ENCODE assay signal across 26 cellular contexts in the genomic region with DNA sequence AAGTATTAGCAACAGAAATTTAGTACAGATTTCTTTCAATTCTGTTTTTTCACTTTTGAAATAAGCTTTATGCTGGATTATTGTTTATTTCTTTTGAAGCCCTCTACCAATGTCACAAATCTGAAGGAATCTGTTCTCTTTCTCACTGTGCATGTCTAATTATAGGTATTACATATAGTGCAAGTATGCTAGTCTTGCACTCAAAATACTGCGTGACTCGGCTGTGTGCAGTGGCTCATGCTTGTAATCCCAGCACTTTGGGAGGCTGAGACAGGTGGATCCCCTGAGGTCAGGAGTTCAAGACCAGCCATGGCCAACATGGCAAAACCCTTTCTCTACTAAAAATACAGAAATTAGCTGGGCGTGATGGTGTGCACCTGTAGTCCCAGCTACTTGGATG.
"Had no signal": no experiment of that assay in that cellular context is flagged by ENCODE, and none has a peak within 500 bp of the region (broad histone marks: within the 10 kb centered on the region; RNA-seq: fewer than 3 reads in every experiment).

No MANE protein-coding gene starts in this region.

- DNase-seq: hippocampal formation; immature natural killer cell; islet precursor cell; left cardiac atrium; mesendoderm; midbrain; mucosa of descending colon; naive thymus-derived CD8-positive, alpha-beta T cell; nucleus accumbens; pancreas; posterior cingulate gyrus; retina; right cardiac atrium; small intestine; spleen; stimulated activated CD4-positive, alpha-beta T cell treated with anti-CD3 and anti-CD28 coated beads, Interleukin-4, amount 100 ng/mL, for 24 hours; stimulated activated naive CD4-positive, alpha-beta T cell; uterus had no signal

- H3K27me3 Mint-ChIP-seq: stimulated activated naive CD8-positive, alpha-beta T cell treated with anti-CD3 and anti-CD28 coated beads, Interleukin-15, Interleukin-2, amounts not matched to agents 100 ng/mL and 50 ng/mL, for 24 hours had no signal

- H3K9me3 ChIP-seq: mucosa of descending colon, pancreas, prostate gland, spleen, tibial nerve, uterus had no signal

- H3K27ac ChIP-seq: pancreas, prostate gland, spleen, tibial nerve, uterus had no signal

- H3K9me3 Mint-ChIP-seq: nephron; stimulated activated naive CD8-positive, alpha-beta T cell treated with anti-CD3 and anti-CD28 coated beads, Interleukin-15, Interleukin-2, amounts not matched to agents 100 ng/mL and 50 ng/mL, for 24 hours; type B pancreatic cell had no signal

- H3K4me1 ChIP-seq: pancreas, prostate gland, spleen, tibial nerve, uterus had no signal

- H3K27ac Mint-ChIP-seq: immature natural killer cell; naive thymus-derived CD8-positive, alpha-beta T cell; nephron; stimulated activated effector memory CD8-positive, alpha-beta T cell treated with anti-CD3 and anti-CD28 coated beads, Interleukin-12 subunit alpha, Interleukin-12 subunit beta, amount 100 ng/mL, for 72 hours; stimulated activated naive CD8-positive, alpha-beta T cell treated with anti-CD3 and anti-CD28 coated beads, Interleukin-15, Interleukin-2, amounts not matched to agents 100 ng/mL and 50 ng/mL, for 24 hours; type B pancreatic cell had no signal

- H3K27me3 ChIP-seq: pancreas, spleen, tibial nerve, uterus had no signal

- H3K4me3 Mint-ChIP-seq: immature natural killer cell; naive thymus-derived CD8-positive, alpha-beta T cell; nephron; neural crest cell; stimulated activated effector memory CD8-positive, alpha-beta T cell treated with anti-CD3 and anti-CD28 coated beads, Interleukin-12 subunit alpha, Interleukin-12 subunit beta, amount 100 ng/mL, for 72 hours; stimulated activated naive CD8-positive, alpha-beta T cell treated with anti-CD3 and anti-CD28 coated beads, Interleukin-15, Interleukin-2, amounts not matched to agents 100 ng/mL and 50 ng/mL, for 24 hours; type B pancreatic cell had no signal

- H3K36me3 ChIP-seq: pancreas, prostate gland, spleen, tibial nerve, uterus had no signal

- H3K36me3 Mint-ChIP-seq: immature natural killer cell; naive thymus-derived CD8-positive, alpha-beta T cell; stimulated activated effector memory CD8-positive, alpha-beta T cell treated with anti-CD3 and anti-CD28 coated beads, Interleukin-12 subunit alpha, Interleukin-12 subunit beta, amount 100 ng/mL, for 72 hours; type B pancreatic cell had no signal

- FAIRE-seq: pancreas, small intestine had no signal

- H3K4me3 ChIP-seq: lung, mucosa of descending colon, pancreas, prostate gland, spleen, tibial nerve, uterus had no signal

- H3K4me1 Mint-ChIP-seq: immature natural killer cell; naive thymus-derived CD8-positive, alpha-beta T cell; nephron; neural crest cell; stimulated activated effector memory CD8-positive, alpha-beta T cell treated with anti-CD3 and anti-CD28 coated beads, Interleukin-12 subunit alpha, Interleukin-12 subunit beta, amount 100 ng/mL, for 72 hours had no signal
